Comparison of ENCODE assay signal across 15 cellular contexts in genomic region chr5:95630394-95630917, GRCh38. TPM values are rescaled to one million over a fixed set of nuclear protein-coding genes. Genes with fewer than 3 reads are reported as not detected.
"Had no signal": no experiment of that assay in that cellular context is flagged by ENCODE, and none has a peak within 500 bp of the region (broad histone marks: within the 10 kb centered on the region; RNA-seq: fewer than 3 reads in every experiment).

No MANE protein-coding gene starts in this region.

- ATAC-seq: activated CD4-positive, CD25-positive, alpha-beta regulatory T cell treated with anti-CD3 and anti-CD28 coated beads, Interleukin-2, amount 50 U/mL, for 24 hours; activated T-cell treated with anti-CD3 and anti-CD28 coated beads, Interleukin-2, amount 50 U/mL, for 72 hours; effector memory CD8-positive, alpha-beta T cell had no signal

- H3K36me3 ChIP-seq: esophagus squamous epithelium, tibial artery had no signal

- H3K27me3 Mint-ChIP-seq: effector memory CD8-positive, alpha-beta T cell had no signal

- H3K27ac ChIP-seq: esophagus squamous epithelium, tibial artery had no signal

- H3K27ac Mint-ChIP-seq: activated T-cell treated with anti-CD3 and anti-CD28 coated beads, Interleukin-2, amount 50 U/mL, for 72 hours; nephron progenitor cell; progenitor cell of endocrine pancreas had no signal

- H3K4me3 Mint-ChIP-seq: activated T-cell treated with anti-CD3 and anti-CD28 coated beads, Interleukin-2, amount 50 U/mL, for 72 hours; effector memory CD8-positive, alpha-beta T cell; nephron progenitor cell had no signal

- DNase-seq: activated CD8-positive, alpha-beta memory T cell treated with anti-CD3 and anti-CD28 coated beads for 24 hours; activated CD8-positive, alpha-beta memory T cell treated with anti-CD3 and anti-CD28 coated beads, Interleukin-2, amount 50 U/mL, for 48 hours; activated T-cell treated with anti-CD3 and anti-CD28 coated beads, Interleukin-2, amount 50 U/mL, for 72 hours; effector memory CD8-positive, alpha-beta T cell; esophagus squamous epithelium; mesendoderm; nephron progenitor cell; nucleus accumbens; stimulated activated CD4-positive, alpha-beta T cell treated with anti-CD3 and anti-CD28 coated beads, Interleukin-2, amount 100 ng/mL, for 24 hours; stimulated activated naive CD4-positive, alpha-beta T cell treated with Interleukin-2 at 50 U/mL for 16 hours; T-helper 1 cell; tibial artery had no signal

- H3K9me3 Mint-ChIP-seq: effector memory CD8-positive, alpha-beta T cell had no signal

- H3K4me1 Mint-ChIP-seq: nephron progenitor cell had no signal

- H3K27me3 ChIP-seq: tibial artery had no signal

- H3K4me3 ChIP-seq: esophagus squamous epithelium, tibial artery had no signal

- FAIRE-seq: urothelium cell line had no signal

- H3K9me3 ChIP-seq: esophagus squamous epithelium, tibial artery had no signal

RNA-seq across cellular contexts. Expression of gene GPR150, which starts 10.6 kb away (rescaled TPM):
- total RNA-seq: esophagus squamous epithelium, progenitor cell of endocrine pancreas had no signal

RNA-seq across cellular contexts. Expression of gene SPATA9, which starts 52.3 kb away (rescaled TPM):
- total RNA-seq: esophagus squamous epithelium, progenitor cell of endocrine pancreas had no signal
